ENCODE assay signal across 8 cellular contexts in the genomic region with DNA sequence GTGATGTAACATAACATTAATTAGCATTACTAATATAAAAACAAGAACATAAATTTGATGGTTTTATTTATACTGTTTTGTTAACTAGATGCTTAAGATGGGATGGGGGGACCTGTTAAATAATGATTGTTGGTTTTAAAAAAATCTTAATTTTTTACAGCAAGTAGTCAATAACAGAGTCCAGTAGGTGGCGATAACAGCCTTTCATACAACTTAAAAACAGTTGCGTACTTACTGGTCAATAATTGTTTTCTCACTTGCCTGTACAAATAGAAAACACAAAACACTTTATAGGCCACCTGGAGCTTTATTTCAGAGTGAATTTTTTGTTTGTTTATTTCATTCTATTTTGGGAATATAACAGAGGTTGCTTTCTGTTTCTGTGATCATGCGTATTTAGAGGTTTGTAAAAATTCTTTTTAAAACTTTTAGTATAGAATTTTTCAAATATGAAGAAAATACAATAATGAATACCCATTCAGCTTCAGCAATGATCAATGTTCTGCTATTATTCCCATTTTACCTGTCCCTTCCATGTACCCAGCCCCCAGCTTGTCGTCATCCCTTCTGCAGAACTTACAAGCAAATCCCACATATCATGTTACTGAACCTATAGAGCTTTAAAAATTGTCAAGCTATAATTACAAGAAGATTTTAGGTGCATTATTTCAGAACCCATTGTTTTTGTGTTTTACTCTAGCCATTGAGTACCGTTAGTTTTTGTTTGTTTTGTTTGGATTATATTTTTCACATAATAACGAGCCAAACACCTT.
DNase-seq lines count a peak whose midpoint lies in the region; FAIRE-seq and TF ChIP-seq lines count a peak whose summit lies in the region.

No MANE protein-coding gene starts in this region.

- H3K9ac ChIP-seq in astrocyte (ENCODE audit: low read length), result no peak overlapping the region

- H3K4me1 ChIP-seq in HAP-1 (peaks cover 19% of the 10 kb centered on the region), astrocyte (ENCODE audit: insufficient read depth, low read length) (no peaks in the 10 kb centered on the region), tibial nerve (no peaks in the 10 kb centered on the region)

- no peak for TF ChIP-seq POLR2A in tibial nerve (IDR thresholded peaks at IDR 0.05)

- no peak overlapping the region for H3K27ac Mint-ChIP-seq in astrocyte (ENCODE audit: unreplicated experiment)

- no peaks in the 10 kb centered on the region for H3K27me3 Mint-ChIP-seq in astrocyte (ENCODE audit: low read depth, unreplicated experiment)

- H3K9me3 ChIP-seq in HAP-1 (no peaks in the 10 kb centered on the region), astrocyte (ENCODE audit: insufficient read depth, low read depth, low read length) (no peaks in the 10 kb centered on the region), tibial nerve (no peaks in the 10 kb centered on the region)

- TF ChIP-seq CTCF in astrocyte (IDR thresholded peaks at IDR 0.05; ENCODE audit: insufficient read depth, low read depth, low read length) (peak; percentile 65), tibial nerve (IDR thresholded peaks at IDR 0.05) (peak; percentile 49 to 70 (median 62))

- no peaks in the 10 kb centered on the region for H3K27me3 ChIP-seq in HAP-1 (ENCODE audit: low read depth)
- H3K27me3 ChIP-seq in astrocyte (ENCODE audit: insufficient read depth, low read length), result no peaks in the 10 kb centered on the region
- H3K27me3 ChIP-seq in tibial nerve, result no peaks in the 10 kb centered on the region

- H3K27ac ChIP-seq in astrocyte (ENCODE audit: low read depth, low read length), result no peak overlapping the region
- H3K27ac ChIP-seq in tibial nerve, result no peak overlapping the region

- no peaks in the 10 kb centered on the region for H3K9me3 Mint-ChIP-seq in astrocyte (ENCODE audit: unreplicated experiment)

- no peaks in the 10 kb centered on the region for H3K4me1 Mint-ChIP-seq in astrocyte (ENCODE audit: low read depth, unreplicated experiment)

- intact Hi-C loops in posterior vena cava (cut with DNase I), result no loop called here

- H3K36me3 Mint-ChIP-seq in astrocyte (ENCODE audit: low read depth, unreplicated experiment), result peaks cover under 1% of the 10 kb centered on the region

- WGBS in tibial nerve, 2 donors, result 53% methylated on average over 6 of the region's 6 CpGs

- H3K4me3 ChIP-seq in HAP-1 (no peak overlapping the region), astrocyte (ENCODE audit: insufficient read depth, low read depth, low read length) (no peak overlapping the region), tibial nerve (no peak overlapping the region)

- H2AFZ ChIP-seq in astrocyte (ENCODE audit: low read depth, low read length), result no peak overlapping the region

- no peak overlapping the region for H3K4me3 Mint-ChIP-seq in astrocyte (ENCODE audit: unreplicated experiment)

- no peaks in the 10 kb centered on the region for H4K20me1 ChIP-seq in astrocyte (ENCODE audit: insufficient read depth, low read length)

- TF ChIP-seq EP300 in tibial nerve (IDR thresholded peaks at IDR 0.05), result no peak

- in situ Hi-C loops in HAP-1 (cut with MboI; ENCODE audit: low sequenced_read_pairs), result loop anchor here (25.0 kb wide), 2 partner anchors 553 to 903 kb away; no protein-coding TSS in a partner anchor

- FAIRE-seq in astrocyte (lab: Jason Lieb, UNC), result peak; percentile 63

- DNase-seq in CD1c-positive myeloid dendritic cell (ENCODE audit: extremely low spot score), result peak; percentile 54
- peak; percentile 46 to 68 for DNase-seq in HAP-1 (ENCODE audit: low spot score in 2 of 2)
- DNase-seq in NCI-H2171 (lab: John Stamatoyannopoulos, UW), result peak; percentile 27
- DNase-seq in astrocyte (ENCODE audit: low read depth), result peak; percentile 22
- peak; percentile 78 for DNase-seq in inferior parietal cortex (ENCODE audit: extremely low spot score)
- DNase-seq in tibial nerve (ENCODE audit: low spot score in 2 of 2), result peak in 1 of 2 donors; percentile 30
- no peak for DNase-seq in NK-92 treated with Interleukin-12 subunit alpha and Interleukin-12 subunit beta, amount 100 ng/mL, for 24 hours (lab: John Stamatoyannopoulos, UW)
- no peak for DNase-seq in posterior vena cava (ENCODE audit: low spot score)

- no peaks in the 10 kb centered on the region for H3K79me2 ChIP-seq in astrocyte (ENCODE audit: insufficient read depth, low read length)

- H3K4me2 ChIP-seq in astrocyte (ENCODE audit: low read length), result no peak overlapping the region

- H3K36me3 ChIP-seq in HAP-1 (replicated peaks) (no peaks in the 10 kb centered on the region), astrocyte (ENCODE audit: insufficient read depth, low read length) (no peaks in the 10 kb centered on the region), tibial nerve (peaks cover 0 to 2% (median 0%) of the 10 kb centered on the region in 3 donors)

Comparison
In these comparisons a context has a peak if more than half of its experiments do, and no peak if none do; other contexts are left out.
1. DNase-seq: peak in CD1c-positive myeloid dendritic cell (single experiment), HAP-1 (2 of 2), NCI-H2171 (single experiment), astrocyte (single experiment) and inferior parietal cortex (single experiment); none in NK-92 treated with Interleukin-12 subunit alpha and Interleukin-12 subunit beta, amount 100 ng/mL, for 24 hours (single experiment) and posterior vena cava (single experiment).